In the genomic region with DNA sequence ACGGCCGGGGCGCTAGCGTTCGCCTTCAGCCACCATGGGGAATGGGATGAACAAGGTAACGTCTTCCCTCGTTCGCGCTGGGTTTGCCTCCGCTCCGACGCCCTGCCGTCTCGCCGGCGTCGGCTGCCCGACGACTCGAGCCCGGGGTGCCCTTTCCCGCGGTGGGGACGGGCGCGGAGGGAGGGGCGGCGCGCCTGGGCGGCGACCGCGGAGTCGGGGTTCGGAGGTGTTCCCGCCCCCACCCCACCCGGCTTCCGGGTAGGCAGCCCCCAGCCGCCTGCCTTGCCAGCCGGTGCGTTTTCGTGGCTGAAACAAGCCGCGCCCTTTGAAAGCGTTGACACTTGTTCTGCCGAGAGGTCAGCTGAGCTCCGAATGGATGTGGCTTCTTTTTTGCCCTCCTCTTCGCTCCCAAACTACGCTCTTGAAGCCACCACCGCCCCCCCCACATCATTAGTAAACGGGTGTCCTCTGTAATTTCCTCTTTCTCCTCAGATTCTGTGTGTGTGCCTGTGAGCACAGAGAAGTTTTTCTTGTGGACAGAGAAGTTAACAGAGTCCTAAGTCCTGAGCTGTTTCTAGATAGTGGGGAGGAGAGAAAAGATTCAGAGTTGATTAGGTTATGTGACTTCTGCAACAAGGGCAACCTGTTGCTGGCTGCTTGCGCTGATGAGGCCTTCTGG, we compare ENCODE assay signal across 8 cellular contexts. TPM values are rescaled to one million over a fixed set of nuclear protein-coding genes. Genes with fewer than 3 reads are reported as not detected.
DNase-seq lines count a peak whose midpoint lies in the region; ATAC-seq, FAIRE-seq and TF ChIP-seq lines count a peak whose summit lies in the region.

No MANE protein-coding gene starts in this region.

- in situ Hi-C loops in gastrocnemius medialis (cut with MboI; ENCODE audit: low sequenced_read_pairs in 4 of 4) = no loop called here

- intact Hi-C loops in left ventricle myocardium superior (cut with micrococcal nuclease) = no loop called here
- intact Hi-C loops in gastrocnemius medialis (cut with DNase I; ENCODE audit: low total_unique reads) = loop anchor here (5.0 kb wide), 1 partner anchor 1465 kb away; no protein-coding TSS in a partner anchor

- peaks cover 64% of the 10 kb centered on the region for H3K4me1 Mint-ChIP-seq in activated naive CD4-positive, alpha-beta T cell treated with anti-CD3 and anti-CD28 coated beads, Interleukin-2, amount 10 ng/mL, durations not matched to agents 7 days and 5 days

- no peaks in the 10 kb centered on the region for H3K27me3 Mint-ChIP-seq in activated naive CD4-positive, alpha-beta T cell treated with anti-CD3 and anti-CD28 coated beads, Interleukin-2, amount 10 ng/mL, durations not matched to agents 7 days and 5 days

- DNase-seq in EL = peak; percentile 55
- peak; percentile 75 for DNase-seq in H54 (ENCODE audit: insufficient read length, low spot score)
- peak; percentile 83 for DNase-seq in NAMALWA (ENCODE audit: low spot score)
- DNase-seq in activated naive CD4-positive, alpha-beta T cell treated with anti-CD3 and anti-CD28 coated beads, Interleukin-2, amount 10 ng/mL, durations not matched to agents 7 days and 5 days = peak; percentile 92
- DNase-seq in left ventricle myocardium superior = peak; percentile 84
- peak; percentile 59 to 63 for DNase-seq in gastrocnemius medialis
- DNase-seq in SIG-M5 treated with dmso at 0.1 percent for 504 hours (lab: John Stamatoyannopoulos, UW; ENCODE audit: unreplicated experiment) = no peak
- DNase-seq in NCI-H69 (lab: John Stamatoyannopoulos, UW) = no peak

- H3K27ac Mint-ChIP-seq in activated naive CD4-positive, alpha-beta T cell treated with anti-CD3 and anti-CD28 coated beads, Interleukin-2, amount 10 ng/mL, durations not matched to agents 7 days and 5 days = peak overlapping the region; percentile 96

- no peak for TF ChIP-seq CTCF in gastrocnemius medialis (IDR thresholded peaks at IDR 0.05 in 4 of 5, conservative IDR thresholded peaks at IDR 0.05 in 1 of 5)

- H3K36me3 Mint-ChIP-seq in activated naive CD4-positive, alpha-beta T cell treated with anti-CD3 and anti-CD28 coated beads, Interleukin-2, amount 10 ng/mL, durations not matched to agents 7 days and 5 days = peaks cover 19% of the 10 kb centered on the region

- H3K36me3 ChIP-seq in gastrocnemius medialis = no peaks in the 10 kb centered on the region

- peak; percentile 56 for ATAC-seq in left ventricle myocardium superior
- peak; percentile 40 to 55 for ATAC-seq in gastrocnemius medialis

- no peaks in the 10 kb centered on the region for H3K9me3 ChIP-seq in gastrocnemius medialis

- no peaks in the 10 kb centered on the region for H3K27me3 ChIP-seq in gastrocnemius medialis

- peaks cover 37 to 43% of the 10 kb centered on the region in 2 donors for H3K4me1 ChIP-seq in gastrocnemius medialis

- H3K4me3 ChIP-seq in gastrocnemius medialis = peak overlapping the region; percentile 66 to 88 (median 78)

- no peak for FAIRE-seq in H54 (lab: Jason Lieb, UNC)

- H3K27ac ChIP-seq in gastrocnemius medialis = peak overlapping the region; percentile 88 to 98 (median 96)

- peak; percentile 60; the same call in 1 of the 2 replicates for TF ChIP-seq POLR2A in H54 (IDR thresholded peaks at IDR 0.05; ENCODE audit: low read depth, low read length)
- no peak for TF ChIP-seq POLR2A in gastrocnemius medialis (IDR thresholded peaks at IDR 0.05)

- CTCF ChIA-PET in activated naive CD4-positive, alpha-beta T cell treated with anti-CD3 and anti-CD28 coated beads, Interleukin-2, amount 10 ng/mL, durations not matched to agents 7 days and 5 days (lab: Charles Lee) = interaction anchor here (0.7 to 1.7 kb wide), 7 partner anchors 16 to 430 kb away, joined by 3 to 8 read pairs (median 3); no protein-coding TSS in a partner anchor

- peak overlapping the region; percentile 82 for H3K4me3 Mint-ChIP-seq in activated naive CD4-positive, alpha-beta T cell treated with anti-CD3 and anti-CD28 coated beads, Interleukin-2, amount 10 ng/mL, durations not matched to agents 7 days and 5 days

- no peaks in the 10 kb centered on the region for H3K9me3 Mint-ChIP-seq in activated naive CD4-positive, alpha-beta T cell treated with anti-CD3 and anti-CD28 coated beads, Interleukin-2, amount 10 ng/mL, durations not matched to agents 7 days and 5 days

RNA-seq across cellular contexts. Expression of a gene that starts 0.4 kb away (rescaled TPM):
- total RNA-seq in left ventricle myocardium superior (50.4 TPM), gastrocnemius medialis (10 to 100 TPM; 53.4 to 70.7 (median 61.3) TPM)

Comparison
In these comparisons a context has a peak if more than half of its experiments do, and no peak if none do; other contexts are left out.
1. DNase-seq: peak in EL (single experiment), H54 (single experiment), NAMALWA (single experiment), activated naive CD4-positive, alpha-beta T cell treated with anti-CD3 and anti-CD28 coated beads, Interleukin-2, amount 10 ng/mL, durations not matched to agents 7 days and 5 days (single experiment), left ventricle myocardium superior (single experiment) and gastrocnemius medialis (2 of 2); none in SIG-M5 treated with dmso at 0.1 percent for 504 hours (single experiment) and NCI-H69 (single experiment).